ENCODE assay signal across 8 cellular contexts in genomic region chr13:48334534-48335127, GRCh38. TPM values are rescaled to one million over a fixed set of nuclear protein-coding genes. Genes with fewer than 3 reads are reported as not detected.
A peak's percentile ranks its signal among the peaks of the same experiment; 100 is the strongest.
DNase-seq lines count a peak whose midpoint lies in the region; ATAC-seq and TF ChIP-seq lines count a peak whose summit lies in the region.

No MANE protein-coding gene starts in this region.

- H3K27me3 ChIP-seq in RWPE2 (ENCODE audit: insufficient read depth, poor library complexity, severe bottlenecking) (no peaks in the 10 kb centered on the region), ovary (no peaks in the 10 kb centered on the region)

- H3K4me1 ChIP-seq in RWPE2 (ENCODE audit: insufficient read depth, poor library complexity, severe bottlenecking) = peaks cover 5% of the 10 kb centered on the region
- no peaks in the 10 kb centered on the region for H3K4me1 ChIP-seq in ovary (ENCODE audit: insufficient read depth)

- peak; percentile 78 to 88 for DNase-seq in AML-193 (lab: John Stamatoyannopoulos, UW)
- no peak for DNase-seq in RWPE2 (ENCODE audit: low spot score)
- no peak for DNase-seq in ovary
- no peak for DNase-seq in NCI-H187 treated with DMSO at 0.1 percent for 48 hours (lab: John Stamatoyannopoulos, UW)
- DNase-seq in NK-92 (lab: John Stamatoyannopoulos, UW; ENCODE audit: unreplicated experiment) = no peak

- no peak for TF ChIP-seq EP300 in ovary (IDR thresholded peaks at IDR 0.05)

- ATAC-seq in GM19035 (IDR thresholded peaks at IDR 0.05; ENCODE audit: unreplicated experiment) (peak; percentile 60), RWPE2 (ENCODE audit: low read depth) (peak; percentile 57; the same call in 2 of the 3 replicates), esophagus mucosa (peak; percentile 76), GM19397 (IDR thresholded peaks at IDR 0.05; ENCODE audit: unreplicated experiment) (no peak)

- peaks cover 5% of the 10 kb centered on the region; the same call in 1 of the 2 replicates for H3K36me3 ChIP-seq in RWPE2 (ENCODE audit: low read depth)
- H3K36me3 ChIP-seq in ovary = no peaks in the 10 kb centered on the region

- H3K9me3 ChIP-seq in RWPE2 (ENCODE audit: severe bottlenecking) (no peaks in the 10 kb centered on the region), ovary (no peaks in the 10 kb centered on the region)

- intact Hi-C loops in ovary (cut with DNase I) = loop anchor here in 2 of 4 donors (5.0 to 10.0 kb wide), 2 partner anchors 240 to 243 kb away; no protein-coding TSS in a partner anchor

- H3K27ac ChIP-seq in RWPE2 (ENCODE audit: poor library complexity, severe bottlenecking) (peak overlapping the region; percentile 50), ovary (no peak overlapping the region)

- TF ChIP-seq POLR2A in ovary (IDR thresholded peaks at IDR 0.05) = no peak

- H3K4me3 ChIP-seq in RWPE2 (ENCODE audit: severe bottlenecking) = no peak overlapping the region
- H3K4me3 ChIP-seq in ovary = no peak overlapping the region

- WGBS in ovary, 3 donors = 66 to 74% (median 68%) methylated on average over 4 of the region's 4 CpGs

- TF ChIP-seq CTCF in RWPE2 (IDR thresholded peaks at IDR 0.05; ENCODE audit: poor library complexity, severe bottlenecking) (peak; percentile 68), ovary (IDR thresholded peaks at IDR 0.05) (peak; percentile 17 to 65 (median 26))

RNA-seq across cellular contexts. Expression of gene RB1, which starts 31.1 kb away (rescaled TPM):
- 36.1 TPM for total RNA-seq in esophagus mucosa
- total RNA-seq in ovary = 10 to 100 TPM; 23.7 to 36.6 (median 27.3) TPM
- 10 to 100 TPM; 11.4 to 24.4 TPM for polyA plus RNA-seq in ovary

Comparison
In these comparisons a context has a peak if more than half of its experiments do, and no peak if none do; other contexts are left out.
1. DNase-seq: peak in AML-193 (2 of 2); none in RWPE2 (single experiment), ovary (0 of 5), NCI-H187 treated with DMSO at 0.1 percent for 48 hours (single experiment) and NK-92 (single experiment).